ENCODE assay signal across 19 cellular contexts in genomic region chr1:9416506-9416905, GRCh38.
DNase-seq lines count a peak whose midpoint lies in the region; ATAC-seq and TF ChIP-seq lines count a peak whose summit lies in the region.
"Had no signal": no experiment of that assay in that cellular context is flagged by ENCODE, and none has a peak within 500 bp of the region (broad histone marks: within the 10 kb centered on the region; RNA-seq: fewer than 3 reads in every experiment).

No MANE protein-coding gene starts in this region.

- peak overlapping the region in 1 of 2 experiments; percentile 77 for H2BK12ac ChIP-seq in mesenchymal stem cell (ENCODE audit: low read length in 2 of 2)

- H3K9me3 ChIP-seq in BLaER1 treated with 17β-estradiol and CSF1 and Interleukin-3, amounts not matched to agents 10 nM and 100 nM (replicated peaks in 1 of 11), result no peaks in the 10 kb centered on the region
- H3K9me3 ChIP-seq in CD8-positive, alpha-beta T cell (ENCODE audit: low read length), result no peaks in the 10 kb centered on the region
- H3K9me3 ChIP-seq in OCI-LY7 (ENCODE audit: low read length), result no peaks in the 10 kb centered on the region
- H3K9me3 ChIP-seq in mesenchymal stem cell (ENCODE audit: control insufficient read depth, low read length), result no peaks in the 10 kb centered on the region
- H3K9me3 ChIP-seq in gastroesophageal sphincter, result no peaks in the 10 kb centered on the region
- H3K9me3 ChIP-seq: esophagus squamous epithelium, thyroid gland had no signal

- H3K4me2 ChIP-seq in BLaER1 treated with 17β-estradiol and CSF1 and Interleukin-3, amounts not matched to agents 10 nM and 100 nM, result peak overlapping the region in 10 of 11 experiments; percentile 7 to 90 (median 72); a peak in 18 of 22 replicates
- H3K4me2 ChIP-seq in OCI-LY7 (ENCODE audit: low read length) (peak overlapping the region; percentile 69), mesenchymal stem cell (ENCODE audit: low read length, poor library complexity, severe bottlenecking) (no peak overlapping the region)

- no peak for TF ChIP-seq CTCF in CD8-positive, alpha-beta T cell (IDR thresholded peaks at IDR 0.05)
- TF ChIP-seq CTCF in OCI-LY7 (conservative IDR thresholded peaks at IDR 0.05; ENCODE audit: low read length), result no peak
- no peak for TF ChIP-seq CTCF in gastroesophageal sphincter (IDR thresholded peaks at IDR 0.05)

- H3K4me1 ChIP-seq in BLaER1 treated with 17β-estradiol and CSF1 and Interleukin-3, amounts not matched to agents 10 nM and 100 nM, result peaks cover 37 to 98% (median 90%) of the 10 kb centered on the region in 10 experiments
- H3K4me1 ChIP-seq in CD8-positive, alpha-beta T cell (ENCODE audit: insufficient read depth, low read length), result peaks cover 30% of the 10 kb centered on the region
- peaks cover 97% of the 10 kb centered on the region for H3K4me1 ChIP-seq in OCI-LY7 (ENCODE audit: insufficient read depth, low read length, poor library complexity, severe bottlenecking)
- peaks cover 21% of the 10 kb centered on the region for H3K4me1 ChIP-seq in mesenchymal stem cell (ENCODE audit: control insufficient read depth, insufficient read depth, low read depth, low read length)
- H3K4me1 ChIP-seq in gastroesophageal sphincter, result peaks cover 0 to 35% (median 26%) of the 10 kb centered on the region in 3 donors

- H3K4ac ChIP-seq in mesenchymal stem cell (ENCODE audit: low read depth in 1 of 2, low read length in 2 of 2), result peak overlapping the region in 1 of 2 experiments; percentile 7

- H3K23ac ChIP-seq in mesenchymal stem cell (ENCODE audit: low read length in 2 of 2), result peak overlapping the region in 1 of 2 experiments; percentile 42

- H3K27me3 ChIP-seq in BLaER1 treated with 17β-estradiol and CSF1 and Interleukin-3, amounts not matched to agents 10 nM and 100 nM, result peaks cover 0 to 12% (median 4%) of the 10 kb centered on the region in 11 experiments; a peak in 10 of 22 replicates
- no peaks in the 10 kb centered on the region for H3K27me3 ChIP-seq in CD8-positive, alpha-beta T cell (ENCODE audit: insufficient read depth, low read length)
- H3K27me3 ChIP-seq in mesenchymal stem cell (ENCODE audit: control insufficient read depth in 1 of 2, insufficient read depth in 1 of 2, low read length in 2 of 2) (peaks cover 0 to 25% of the 10 kb centered on the region in 2 experiments), gastroesophageal sphincter (no peaks in the 10 kb centered on the region)
- H3K27me3 ChIP-seq: esophagus squamous epithelium, thyroid gland had no signal

- H4K20me1 ChIP-seq in BLaER1 treated with 17β-estradiol and CSF1 and Interleukin-3, amounts not matched to agents 10 nM and 100 nM, result no peaks in the 10 kb centered on the region
- no peaks in the 10 kb centered on the region for H4K20me1 ChIP-seq in OCI-LY7 (ENCODE audit: insufficient read depth, low read length)

- no peak overlapping the region for H3K27ac Mint-ChIP-seq in CD8-positive, alpha-beta T cell
- H3K27ac Mint-ChIP-seq: activated naive CD4-positive, alpha-beta T cell treated with anti-CD3 and anti-CD28 coated beads, Interleukin-2, amount 50 U/mL, for 72 hours had no signal

- peak overlapping the region in 1 of 2 experiments; percentile 50 for H3K14ac ChIP-seq in mesenchymal stem cell (ENCODE audit: low read length in 2 of 2)

- H2BK15ac ChIP-seq in mesenchymal stem cell (ENCODE audit: low read depth, poor library complexity, severe bottlenecking), result peak overlapping the region; percentile 33

- H3K79me1 ChIP-seq in mesenchymal stem cell (replicated peaks; ENCODE audit: low read length, poor library complexity, severe bottlenecking), result no peaks in the 10 kb centered on the region

- no TSS peak for BruUV-seq in OCI-LY7 (replicated peaks; lab: Mats Ljungman, UMichigan)

- H3K27ac ChIP-seq in BLaER1 treated with 17β-estradiol and CSF1 and Interleukin-3, amounts not matched to agents 10 nM and 100 nM, result peak overlapping the region in 5 of 11 experiments; percentile 17 to 48 (median 45); a peak in 7 of 22 replicates
- H3K27ac ChIP-seq in CD8-positive, alpha-beta T cell (ENCODE audit: low read depth, low read length), result no peak overlapping the region
- H3K27ac ChIP-seq in OCI-LY7 (ENCODE audit: low read depth, low read length, poor library complexity, severe bottlenecking) (peak overlapping the region; percentile 74), mesenchymal stem cell (ENCODE audit: low read length, poor library complexity, severe bottlenecking) (no peak overlapping the region), gastroesophageal sphincter (no peak overlapping the region)
- H3K27ac ChIP-seq: thyroid gland had no signal

- H3K4me3 Mint-ChIP-seq in CD8-positive, alpha-beta T cell, result peak overlapping the region; percentile 47

- H3K27me3 Mint-ChIP-seq in CD8-positive, alpha-beta T cell (ENCODE audit: low read depth), result peaks cover 2% of the 10 kb centered on the region

- 97% methylated on average over 9 of the region's 9 CpGs for WGBS in mesenchymal stem cell
- WGBS in gastroesophageal sphincter (ENCODE audit: low coverage in 1 of 2), 2 donors, result 94 to 97% methylated on average over 9 of the region's 9 CpGs

- no peak overlapping the region for H2BK5ac ChIP-seq in mesenchymal stem cell (ENCODE audit: low read depth, low read length, poor library complexity, severe bottlenecking)

- H3K79me2 ChIP-seq in OCI-LY7 (ENCODE audit: insufficient read depth, low read depth, low read length), result no peaks in the 10 kb centered on the region

- no peaks in the 10 kb centered on the region for H3K9me3 Mint-ChIP-seq in CD8-positive, alpha-beta T cell
- H3K9me3 Mint-ChIP-seq: activated naive CD4-positive, alpha-beta T cell treated with anti-CD3 and anti-CD28 coated beads, Interleukin-2, amount 50 U/mL, for 72 hours had no signal

- peak overlapping the region in 1 of 2 experiments; percentile 85 for H3K18ac ChIP-seq in mesenchymal stem cell (ENCODE audit: low read depth in 1 of 2, low read length in 2 of 2)

- no peak for ATAC-seq in CD8-positive, alpha-beta T cell
- ATAC-seq in gastroesophageal sphincter, result no peak
- ATAC-seq in HG02840 (IDR thresholded peaks at IDR 0.05; ENCODE audit: low FRiP score, unreplicated experiment), result no peak
- ATAC-seq: activated naive CD4-positive, alpha-beta T cell treated with anti-CD3 and anti-CD28 coated beads, Interleukin-2, amount 50 U/mL, for 72 hours; SK-N-SH treated with all-trans-retinoic acid at 6 μM for 48 hours; stimulated activated naive CD8-positive, alpha-beta T cell treated with anti-CD3 and anti-CD28 coated beads, Interleukin-15, Interleukin-2, amounts not matched to agents 100 U/mL and 50 U/mL, for 24 hours had no signal

- no peaks in the 10 kb centered on the region for H3K36me3 Mint-ChIP-seq in CD8-positive, alpha-beta T cell

- no peak overlapping the region for H3K4me3 ChIP-seq in BLaER1 treated with 17β-estradiol and CSF1 and Interleukin-3, amounts not matched to agents 10 nM and 100 nM
- no peak overlapping the region for H3K4me3 ChIP-seq in CD8-positive, alpha-beta T cell (ENCODE audit: low read depth, low read length)
- H3K4me3 ChIP-seq in OCI-LY7 (ENCODE audit: low read depth, low read length, poor library complexity, severe bottlenecking) (peak overlapping the region; percentile 54), mesenchymal stem cell (ENCODE audit: insufficient read depth in 1 of 2, low read depth in 1 of 2, low read length in 2 of 2) (no peak overlapping the region), gastroesophageal sphincter (no peak overlapping the region)
- H3K4me3 ChIP-seq: esophagus squamous epithelium, thyroid gland had no signal

- no peak overlapping the region for H4K91ac ChIP-seq in mesenchymal stem cell (ENCODE audit: low read length)

- no peak overlapping the region for H2BK120ac ChIP-seq in mesenchymal stem cell (ENCODE audit: low read depth, low read length)

- peak overlapping the region; percentile 25; the same call in 1 of the 2 replicates for H2AFZ ChIP-seq in OCI-LY7 (ENCODE audit: low read length)
- no peak overlapping the region for H2AFZ ChIP-seq in mesenchymal stem cell (ENCODE audit: low read depth, low read length)

- peaks cover 53% of the 10 kb centered on the region for H3K4me1 Mint-ChIP-seq in CD8-positive, alpha-beta T cell (ENCODE audit: low read depth)

- no peak for DNase-seq in CD8-positive, alpha-beta T cell
- DNase-seq in OCI-LY7 (ENCODE audit: low spot score) (peak; percentile 50), mesenchymal stem cell (no peak), DMS79 (lab: John Stamatoyannopoulos, UW) (no peak)
- DNase-seq: activated CD4-positive, alpha-beta T cell treated with anti-CD3 and anti-CD28 coated beads for 4 hours; activated CD8-positive, alpha-beta memory T cell treated with anti-CD3 and anti-CD28 coated beads, Interleukin-2, amount 50 U/mL, for 48 hours; Calu3; effector CD8-positive, alpha-beta T cell; esophagus squamous epithelium; NCI-H1417 treated with DMSO at 0.1 percent for 48 hours; NCI-H524; stimulated activated CD4-positive, alpha-beta T cell treated with anti-CD3 and anti-CD28 coated beads, Interleukin-2, amount 100 ng/mL, for 24 hours; stimulated activated naive CD8-positive, alpha-beta T cell treated with anti-CD3 and anti-CD28 coated beads, Interleukin-15, Interleukin-2, amounts not matched to agents 100 U/mL and 50 U/mL, for 24 hours; thyroid gland had no signal

- no peak overlapping the region for H2AK5ac ChIP-seq in mesenchymal stem cell (ENCODE audit: low read length, severe bottlenecking)

- H3K9ac ChIP-seq in BLaER1 treated with 17β-estradiol and CSF1 and Interleukin-3, amounts not matched to agents 10 nM and 100 nM, result no peak overlapping the region
- H3K9ac ChIP-seq in mesenchymal stem cell (ENCODE audit: low read length), result no peak overlapping the region

- no peak for TF ChIP-seq POLR2A in gastroesophageal sphincter (IDR thresholded peaks at IDR 0.05)

- H3K9me2 ChIP-seq in OCI-LY7 (ENCODE audit: insufficient read depth, low read length), result no peaks in the 10 kb centered on the region

- CTCF ChIA-PET in CD8-positive, alpha-beta T cell (lab: Charles Lee), result no interaction called here
- CTCF ChIA-PET in OCI-LY7 (lab: Charles Lee; ENCODE audit: unreplicated experiment), result no interaction called here

- intact Hi-C loops in CD8-positive, alpha-beta T cell (cut with DNase I, micrococcal nuclease), result no loop called here
- intact Hi-C loops in OCI-LY7 (cut with micrococcal nuclease; ENCODE audit: unreplicated experiment), result no loop called here

- no peak for TF ChIP-seq EP300 in gastroesophageal sphincter (IDR thresholded peaks at IDR 0.05)

- H4K8ac ChIP-seq in mesenchymal stem cell (ENCODE audit: low read length), result no peak overlapping the region

- no peaks in the 10 kb centered on the region for H3K36me3 ChIP-seq in BLaER1 treated with 17β-estradiol and CSF1 and Interleukin-3, amounts not matched to agents 10 nM and 100 nM
- no peaks in the 10 kb centered on the region for H3K36me3 ChIP-seq in CD8-positive, alpha-beta T cell (ENCODE audit: insufficient read depth, low read length)
- no peaks in the 10 kb centered on the region for H3K36me3 ChIP-seq in OCI-LY7 (ENCODE audit: insufficient read depth, low read length)
- H3K36me3 ChIP-seq in mesenchymal stem cell (ENCODE audit: control insufficient read depth in 1 of 2, insufficient read depth in 2 of 2, low read depth in 1 of 2, low read length in 2 of 2), result no peaks in the 10 kb centered on the region
- no peaks in the 10 kb centered on the region for H3K36me3 ChIP-seq in gastroesophageal sphincter
- H3K36me3 ChIP-seq: esophagus squamous epithelium, thyroid gland had no signal

- POLR2A ChIA-PET in CD8-positive, alpha-beta T cell (lab: Charles Lee), result no interaction called here
- POLR2A ChIA-PET in OCI-LY7 (lab: Charles Lee), result interaction anchor here (1.0 to 1.6 kb wide), 2 partner anchors 9 to 10 kb away, joined by 3 to 8 read pairs; no protein-coding TSS in a partner anchor
